10 cellular contexts compared by ENCODE assay signal in the genomic region with DNA sequence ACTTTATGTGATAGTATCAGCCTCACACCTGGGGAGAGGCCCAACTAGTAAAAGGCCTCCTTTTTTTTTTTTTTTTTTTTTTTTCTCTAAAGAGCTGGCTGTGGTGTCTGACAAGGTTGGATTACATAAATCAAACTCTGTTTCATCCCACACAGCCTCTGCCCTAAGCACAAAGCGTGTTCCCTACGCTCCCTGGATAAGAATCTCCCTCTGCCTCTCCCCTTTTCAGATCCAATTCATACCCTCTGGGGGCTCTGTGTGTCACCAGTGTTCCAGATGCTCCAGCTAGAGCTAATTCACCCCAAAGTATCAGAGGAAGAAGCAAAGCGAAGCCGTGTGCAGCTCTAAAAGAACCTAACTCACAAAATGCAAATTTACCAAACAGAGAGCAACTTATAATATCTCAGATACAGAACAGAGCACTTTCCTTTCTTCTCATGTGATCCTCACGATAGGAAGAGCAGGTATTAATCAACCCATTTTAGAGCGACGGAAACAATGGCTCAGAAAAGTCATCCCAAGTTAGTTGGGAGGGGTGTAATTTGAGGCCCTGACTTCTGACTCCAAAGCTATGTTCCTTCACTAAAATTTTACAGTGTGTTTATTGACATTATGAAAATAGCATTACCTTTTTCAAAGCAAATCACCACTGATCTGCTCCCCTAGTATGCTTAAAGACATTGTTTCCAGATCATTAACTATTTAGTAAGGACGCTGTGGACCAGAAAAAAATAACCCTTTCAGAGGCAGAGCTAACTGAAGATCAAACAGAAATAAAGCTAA. TPM values are rescaled to one million over a fixed set of nuclear protein-coding genes. Genes with fewer than 3 reads are reported as not detected.
A peak's percentile ranks its signal among the peaks of the same experiment; 100 is the strongest.
DNase-seq lines count a peak whose midpoint lies in the region; ATAC-seq, FAIRE-seq and TF ChIP-seq lines count a peak whose summit lies in the region.
"Had no signal": no experiment of that assay in that cellular context is flagged by ENCODE, and none has a peak within 500 bp of the region (broad histone marks: within the 10 kb centered on the region; RNA-seq: fewer than 3 reads in every experiment).

No MANE protein-coding gene starts in this region.

- intact Hi-C loops in activated CD4-positive, alpha-beta T cell treated with anti-CD3 and anti-CD28 coated beads, Interleukin-2, amount 10 ng/mL, durations not matched to agents 24 days and 14 days (cut with micrococcal nuclease): no loop called here
- intact Hi-C loops in GM12878 (cut with micrococcal nuclease; ENCODE audit: unreplicated experiment): no loop called here

- H3K4me1 Mint-ChIP-seq in activated CD4-positive, alpha-beta T cell treated with anti-CD3 and anti-CD28 coated beads, Interleukin-2, amount 10 ng/mL, durations not matched to agents 24 days and 14 days: peaks cover 74% of the 10 kb centered on the region
- peaks cover 76% of the 10 kb centered on the region for H3K4me1 Mint-ChIP-seq in stimulated activated naive CD8-positive, alpha-beta T cell treated with anti-CD3 and anti-CD28 coated beads, Interleukin-15, Interleukin-2, amounts not matched to agents 100 ng/mL and 50 ng/mL, for 24 hours (ENCODE audit: low read depth)

- H4K20me1 ChIP-seq in GM12878 (ENCODE audit: control insufficient read depth, insufficient read depth): no peaks in the 10 kb centered on the region

- no peaks in the 10 kb centered on the region for H3K9me3 ChIP-seq in GM12878 (replicated peaks; ENCODE audit: control insufficient read depth, insufficient read depth, low read length)
- H3K9me3 ChIP-seq: SJCRH30 had no signal

- no peak for TF ChIP-seq CTCF in GM12878 (IDR thresholded peaks at IDR 0.05 in 2 of 3, conservative IDR thresholded peaks at IDR 0.05 in 1 of 3; ENCODE audit: control insufficient read depth in 2 of 3, extremely low read depth in 1 of 3, insufficient read depth in 1 of 3, low read depth in 3 of 3, low read length in 3 of 3)

- no peaks in the 10 kb centered on the region for H3K27me3 ChIP-seq in GM12878 (replicated peaks in 1 of 2; ENCODE audit: control insufficient read depth in 2 of 2, insufficient read depth in 2 of 2, low read length in 1 of 2)
- H3K27me3 ChIP-seq: SJCRH30 had no signal

- no peaks in the 10 kb centered on the region for H3K27me3 Mint-ChIP-seq in activated CD4-positive, alpha-beta T cell treated with anti-CD3 and anti-CD28 coated beads, Interleukin-2, amount 10 ng/mL, durations not matched to agents 24 days and 14 days
- no peaks in the 10 kb centered on the region for H3K27me3 Mint-ChIP-seq in stimulated activated naive CD8-positive, alpha-beta T cell treated with anti-CD3 and anti-CD28 coated beads, Interleukin-15, Interleukin-2, amounts not matched to agents 100 ng/mL and 50 ng/mL, for 24 hours

- H3K9ac ChIP-seq in GM12878 (ENCODE audit: control insufficient read depth, insufficient read depth, low read length): peak overlapping the region; percentile 56

- TF ChIP-seq RAD21 in GM12878 (IDR thresholded peaks at IDR 0.05; ENCODE audit: insufficient read depth, low read depth, low read length): no peak

- H3K79me2 ChIP-seq in GM12878 (ENCODE audit: control insufficient read depth, insufficient read depth, low read length): peaks cover 59% of the 10 kb centered on the region

- no peak for TF ChIP-seq EP300 in GM12878 (IDR thresholded peaks at IDR 0.05; ENCODE audit: borderline replicate concordance in 1 of 2, control insufficient read depth in 1 of 2, low read depth in 2 of 2, low read length in 2 of 2)

- peaks cover 85% of the 10 kb centered on the region for H3K4me1 ChIP-seq in GM12878 (ENCODE audit: control insufficient read depth, insufficient read depth, low read length)

- peaks cover 5 to 6% of the 10 kb centered on the region in 2 experiments for H3K36me3 ChIP-seq in GM12878 (ENCODE audit: control insufficient read depth in 2 of 2, insufficient read depth in 2 of 2, low read length in 1 of 2)
- H3K36me3 ChIP-seq: SJCRH30 had no signal

- peak overlapping the region; percentile 100 for H3K27ac ChIP-seq in GM12878 (ENCODE audit: control insufficient read depth, insufficient read depth)
- H3K27ac ChIP-seq: SJCRH30 had no signal

- ATAC-seq in HG03066 (IDR thresholded peaks at IDR 0.05; ENCODE audit: low read depth, unreplicated experiment): peak; percentile 33
- peak; percentile 12 for ATAC-seq in GM12878

- RAD21 ChIA-PET in GM12878 (lab: Charles Lee; ENCODE audit: unreplicated experiment): interaction anchor here (0.7 to 24.6 kb wide), 13 partner anchors 8 to 311 kb away, joined by 3 to 903 read pairs (median 5); a partner anchor contains a TSS

- in situ Hi-C loops in GM12878 (cut with MboI): no loop called here

- BruUV-seq in GM12878 (replicated peaks; lab: Mats Ljungman, UMichigan): no TSS peak

- peak overlapping the region; percentile 18; the same call in 1 of the 2 replicates for H3K4me3 ChIP-seq in GM12878
- H3K4me3 ChIP-seq: SJCRH30 had no signal

- WGBS in GM12878 (ENCODE audit: insufficient coverage, insufficient replicate concordance, low lambda C conversion rate, missing lambda C conversion rate): 11% methylated on average over 8 of the region's 8 CpGs

- H3K27ac Mint-ChIP-seq in activated CD4-positive, alpha-beta T cell treated with anti-CD3 and anti-CD28 coated beads, Interleukin-2, amount 10 ng/mL, durations not matched to agents 24 days and 14 days: peak overlapping the region; percentile 86
- peak overlapping the region; percentile 97 for H3K27ac Mint-ChIP-seq in stimulated activated naive CD8-positive, alpha-beta T cell treated with anti-CD3 and anti-CD28 coated beads, Interleukin-15, Interleukin-2, amounts not matched to agents 100 ng/mL and 50 ng/mL, for 24 hours

- H3K36me3 Mint-ChIP-seq in activated CD4-positive, alpha-beta T cell treated with anti-CD3 and anti-CD28 coated beads, Interleukin-2, amount 10 ng/mL, durations not matched to agents 24 days and 14 days (ENCODE audit: low read depth): peaks cover 19% of the 10 kb centered on the region
- H3K36me3 Mint-ChIP-seq in stimulated activated naive CD8-positive, alpha-beta T cell treated with anti-CD3 and anti-CD28 coated beads, Interleukin-15, Interleukin-2, amounts not matched to agents 100 ng/mL and 50 ng/mL, for 24 hours (ENCODE audit: low read depth): no peaks in the 10 kb centered on the region

- no peaks in the 10 kb centered on the region for H3K9me3 Mint-ChIP-seq in activated CD4-positive, alpha-beta T cell treated with anti-CD3 and anti-CD28 coated beads, Interleukin-2, amount 10 ng/mL, durations not matched to agents 24 days and 14 days
- no peaks in the 10 kb centered on the region for H3K9me3 Mint-ChIP-seq in stimulated activated naive CD8-positive, alpha-beta T cell treated with anti-CD3 and anti-CD28 coated beads, Interleukin-15, Interleukin-2, amounts not matched to agents 100 ng/mL and 50 ng/mL, for 24 hours

- H3K4me2 ChIP-seq in GM12878 (ENCODE audit: control insufficient read depth, insufficient read depth): peak overlapping the region; percentile 77

- H3K4me3 Mint-ChIP-seq in activated CD4-positive, alpha-beta T cell treated with anti-CD3 and anti-CD28 coated beads, Interleukin-2, amount 10 ng/mL, durations not matched to agents 24 days and 14 days: peak overlapping the region; percentile 14
- peak overlapping the region; percentile 58 for H3K4me3 Mint-ChIP-seq in stimulated activated naive CD8-positive, alpha-beta T cell treated with anti-CD3 and anti-CD28 coated beads, Interleukin-15, Interleukin-2, amounts not matched to agents 100 ng/mL and 50 ng/mL, for 24 hours

- POLR2A ChIA-PET in GM12878 (lab: Charles Lee): interaction anchor here (0.6 to 17.1 kb wide), 13 partner anchors 8 to 952 kb away, joined by 3 to 307 read pairs (median 6); a partner anchor contains a TSS

- FAIRE-seq in GM12878 (lab: Jason Lieb, UNC): no peak

- no peak for TF ChIP-seq POLR2A in GM12878 (IDR thresholded peaks at IDR 0.05; ENCODE audit: low read depth, low read length)
- TF ChIP-seq POLR2A in erythroblast (IDR thresholded peaks at IDR 0.05; ENCODE audit: low read length): no peak

- SMC1A ChIA-PET in GM12878 (lab: Charles Lee; ENCODE audit: uncharacterized antibody, unreplicated experiment): interaction anchor here (0.6 to 43.9 kb wide), 10 partner anchors 8 to 1592 kb away, joined by 3 to 1082 read pairs (median 51); a partner anchor contains a TSS

- no peak for DNase-seq in activated CD4-positive, alpha-beta T cell treated with anti-CD3 and anti-CD28 coated beads, Interleukin-2, amount 10 ng/mL, durations not matched to agents 24 days and 14 days
- no peak for DNase-seq in activated CD4-positive, alpha-beta T cell treated with anti-CD3 and anti-CD28 coated beads, Interleukin-2, amount 50 U/mL, for 48 hours
- peak; percentile 68 for DNase-seq in GM12878 (ENCODE audit: low read depth, low spot score)
- DNase-seq in NCI-H524 treated with DMSO at 0.1 percent for 48 hours (lab: John Stamatoyannopoulos, UW): no peak
- DNase-seq in activated gamma-delta T cell treated with Interleukin-2 at 50 U/mL for 16 hours: no peak
- no peak for DNase-seq in erythroblast (lab: John Stamatoyannopoulos, UW)
- DNase-seq: C1 segment of cervical spinal cord, SJCRH30 had no signal

- no peak overlapping the region; the same call in 1 of the 2 replicates for H2AFZ ChIP-seq in GM12878 (ENCODE audit: control insufficient read depth, low read depth, low read length)

- CTCF ChIA-PET in GM12878 (lab: Yijun Ruan, JAX): interaction anchor here (1.0 to 19.0 kb wide), 8 partner anchors 9 to 121 kb away, joined by 3 to 776 read pairs (median 16); a partner anchor contains a TSS

RNA-seq across cellular contexts. Expression of a gene that starts 12.4 kb away (rescaled TPM):
- 8.4 and 9.1 TPM in 2 replicates for total RNA-seq in activated CD4-positive, alpha-beta T cell treated with anti-CD3 and anti-CD28 coated beads, Interleukin-2, amount 10 ng/mL, durations not matched to agents 24 days and 14 days
- total RNA-seq in GM12878 (2013; cell fraction: nucleolus; rRNA removed): 43.4 and 50.5 TPM in 2 replicates
- total RNA-seq in GM12878 (2014; rRNA removed) (17.3 and 19.2 TPM in 2 replicates), GM12878 (2014; rRNA removed; fragmentation: Illumina TruSeq; extraction: Trizol) (16.4 and 20.1 TPM in 2 replicates), GM12878 (2021) (34.9 and 35.7 TPM in 2 replicates)
- polyA plus RNA-seq in GM12878 (2011; ENCODE audit: low read depth): 20.0 TPM
- polyA plus RNA-seq in GM12878 (2011; rRNA removed) (14.7 and 22.1 TPM in 2 replicates), GM12878 (2014; fragmentation: Illumina TruSeq; extraction: Trizol) (17.4 and 23.8 TPM in 2 replicates), GM12878 (2014; fragmentation: Nextera tagmentation; extraction: Ambion mirVana) (1 to 10 TPM in 1 of 2 experiments, under 1 TPM in 1; 0.82 to 1.3 TPM), GM12878 (2014; rRNA removed) (26.8 and 27.5 TPM in 2 replicates), GM12878 (2016; fragmentation: Nextera tagmentation; extraction: Ambion mirVana) (1 to 10 TPM; 4.0 to 4.2 TPM)
- 27.1 and 27.9 TPM in 2 replicates for polyA plus RNA-seq in GM12878 (2011; cell fraction: cytosol; rRNA removed)
- 24.6 and 24.9 TPM in 2 replicates for polyA plus RNA-seq in GM12878 (2011; cell fraction: nucleus; rRNA removed)
- polyA plus RNA-seq in GM12878 (2012): 26.9 and 30.0 TPM in 2 replicates
- 21.4 and 35.2 TPM in 2 replicates for polyA minus RNA-seq in GM12878 (2011; rRNA and poly(A)+ RNA removed)
- 8.8 and 9.4 TPM in 2 replicates for polyA minus RNA-seq in GM12878 (2011; cell fraction: cytosol; rRNA and poly(A)+ RNA removed)
- 9.3 and 14.4 TPM in 2 replicates for polyA minus RNA-seq in GM12878 (2011; cell fraction: nucleus; rRNA and poly(A)+ RNA removed)

RNA-seq across cellular contexts. Expression of a gene that starts 57.3 kb away (rescaled TPM):
- total RNA-seq in activated CD4-positive, alpha-beta T cell treated with anti-CD3 and anti-CD28 coated beads, Interleukin-2, amount 10 ng/mL, durations not matched to agents 24 days and 14 days: 153 and 155 TPM in 2 replicates
- total RNA-seq in GM12878 (2013; cell fraction: nucleolus; rRNA removed): 27.7 and 29.4 TPM in 2 replicates
- total RNA-seq in GM12878 (2014; rRNA removed): 273 and 320 TPM in 2 replicates
- total RNA-seq in GM12878 (2014; rRNA removed; fragmentation: Illumina TruSeq; extraction: Trizol): 181 and 189 TPM in 2 replicates
- 141 TPM in 2 replicates for total RNA-seq in GM12878 (2021)
- polyA plus RNA-seq in GM12878 (2011; ENCODE audit: low read depth): 301 TPM
- polyA plus RNA-seq in GM12878 (2011; rRNA removed): 431 and 589 TPM in 2 replicates
- polyA plus RNA-seq in GM12878 (2011; cell fraction: cytosol; rRNA removed): 161 and 219 TPM in 2 replicates
- polyA plus RNA-seq in GM12878 (2011; cell fraction: nucleus; rRNA removed): 122 and 149 TPM in 2 replicates
- polyA plus RNA-seq in GM12878 (2012): 239 and 266 TPM in 2 replicates
- 364 and 455 TPM in 2 replicates for polyA plus RNA-seq in GM12878 (2014; fragmentation: Illumina TruSeq; extraction: Trizol)
- 1,000 to 10,000 TPM; 1,041 to 1,182 TPM for polyA plus RNA-seq in GM12878 (2014; fragmentation: Nextera tagmentation; extraction: Ambion mirVana)
- 546 and 554 TPM in 2 replicates for polyA plus RNA-seq in GM12878 (2014; rRNA removed)
- polyA plus RNA-seq in GM12878 (2016; fragmentation: Nextera tagmentation; extraction: Ambion mirVana): 100 to 1,000 TPM; 806 to 826 TPM
- 69.2 and 71.6 TPM in 2 replicates for polyA minus RNA-seq in GM12878 (2011; rRNA and poly(A)+ RNA removed)
- polyA minus RNA-seq in GM12878 (2011; cell fraction: cytosol; rRNA and poly(A)+ RNA removed): 31.9 and 39.9 TPM in 2 replicates
- 33.1 and 43.4 TPM in 2 replicates for polyA minus RNA-seq in GM12878 (2011; cell fraction: nucleus; rRNA and poly(A)+ RNA removed)
